ENCODE assay signal across 11 cellular contexts in genomic region chr20:55937283-55937682, GRCh38.
"Had no signal": no experiment of that assay in that cellular context is flagged by ENCODE, and none has a peak within 500 bp of the region (broad histone marks: within the 10 kb centered on the region; RNA-seq: fewer than 3 reads in every experiment).

No MANE protein-coding gene starts in this region.

- H3K4me2 ChIP-seq: GM23338 had no signal

- H3K9ac ChIP-seq: GM23248 had no signal

- H2AFZ ChIP-seq: GM23248, GM23338 had no signal

- ATAC-seq: GM23338, HCT116 had no signal

- FAIRE-seq: H1, H54 had no signal

- H3K36me3 ChIP-seq: HAP-1 had no signal

- H3K27ac Mint-ChIP-seq: GM23338, H9, HFFc6 had no signal

- H3K4me3 Mint-ChIP-seq: GM23338, H9, HFFc6 had no signal

- H3K4me1 Mint-ChIP-seq: GM23338, H9 had no signal

- H3K4me1 ChIP-seq: HAP-1 had no signal

- H3K9me3 ChIP-seq: HAP-1 had no signal

- DNase-seq: GM23248, GOT3, H7, H9, HCEC 1CT, HFFc6 had no signal

- H3K27ac ChIP-seq: GM23248 had no signal

- H3K4me3 ChIP-seq: GM23248, GM23338, HAP-1 had no signal
